In genomic region chr6:160750276-160750689, GRCh38 we compare ENCODE assay signal across 8 cellular contexts. TPM values are rescaled to one million over a fixed set of nuclear protein-coding genes. Genes with fewer than 3 reads are reported as not detected.
A peak's percentile ranks its signal among the peaks of the same experiment; 100 is the strongest.
DNase-seq lines count a peak whose midpoint lies in the region; ATAC-seq and TF ChIP-seq lines count a peak whose summit lies in the region.

No MANE protein-coding gene starts in this region.

- H3K4me1 ChIP-seq in BE2C (no peaks in the 10 kb centered on the region), uterus (no peaks in the 10 kb centered on the region), gastrocnemius medialis (no peaks in the 10 kb centered on the region)

- H3K27ac Mint-ChIP-seq in activated B cell treated with CpG ODN at 0.5 μM for 24 hours (no peak overlapping the region), type B pancreatic cell (no peak overlapping the region)

- ATAC-seq in GM18909 (IDR thresholded peaks at IDR 0.05; ENCODE audit: poor library complexity, unreplicated experiment) (peak; percentile 92), HG03135 (IDR thresholded peaks at IDR 0.05; ENCODE audit: unreplicated experiment) (peak; percentile 75), activated B cell treated with CpG ODN at 0.5 μM for 24 hours (ENCODE audit: low read depth) (peak; percentile 57), gastrocnemius medialis (no peak)

- H3K9me3 Mint-ChIP-seq in activated B cell treated with CpG ODN at 0.5 μM for 24 hours = no peaks in the 10 kb centered on the region
- H3K9me3 Mint-ChIP-seq in type B pancreatic cell = no peaks in the 10 kb centered on the region

- intact Hi-C loops in activated B cell treated with CpG ODN at 0.5 μM for 24 hours (cut with micrococcal nuclease) (loop anchor here (1.0 to 2.0 kb wide), 2 partner anchors 17 to 624 kb away; no protein-coding TSS in a partner anchor), uterus (cut with DNase I; ENCODE audit: low total_unique reads) (no loop called here), gastrocnemius medialis (cut with DNase I; ENCODE audit: low total_unique reads) (no loop called here)

- TF ChIP-seq POLR2A in uterus (IDR thresholded peaks at IDR 0.05) = no peak
- no peak for TF ChIP-seq POLR2A in gastrocnemius medialis (IDR thresholded peaks at IDR 0.05)

- H3K27me3 ChIP-seq in BE2C (no peaks in the 10 kb centered on the region), uterus (no peaks in the 10 kb centered on the region), gastrocnemius medialis (no peaks in the 10 kb centered on the region)

- no peak overlapping the region for H3K4me3 Mint-ChIP-seq in activated B cell treated with CpG ODN at 0.5 μM for 24 hours
- H3K4me3 Mint-ChIP-seq in type B pancreatic cell = no peak overlapping the region

- in situ Hi-C loops in gastrocnemius medialis (cut with MboI; ENCODE audit: low sequenced_read_pairs in 4 of 4) = no loop called here

- peak; percentile 47 for TF ChIP-seq CTCF in BE2C (IDR thresholded peaks at IDR 0.05; ENCODE audit: low read depth, low read length)
- no peak for TF ChIP-seq CTCF in activated B cell treated with CpG ODN at 0.5 μM for 24 hours (IDR thresholded peaks at IDR 0.05)
- peak; percentile 60 for TF ChIP-seq CTCF in type B pancreatic cell (conservative IDR thresholded peaks at IDR 0.05)
- peak in 2 of 4 experiments; percentile 6 to 17 for TF ChIP-seq CTCF in uterus (IDR thresholded peaks at IDR 0.05)
- no peak for TF ChIP-seq CTCF in gastrocnemius medialis (IDR thresholded peaks at IDR 0.05 in 4 of 5, conservative IDR thresholded peaks at IDR 0.05 in 1 of 5)

- CTCF ChIA-PET in activated B cell treated with CpG ODN at 0.5 μM for 24 hours (lab: Charles Lee) = interaction anchor here (1.2 to 2.4 kb wide), 2 partner anchors 621 to 623 kb away, joined by 4 to 12 read pairs; no protein-coding TSS in a partner anchor

- POLR2A ChIA-PET in activated B cell treated with CpG ODN at 0.5 μM for 24 hours (lab: Charles Lee) = no interaction called here

- H3K4me1 Mint-ChIP-seq in activated B cell treated with CpG ODN at 0.5 μM for 24 hours (no peaks in the 10 kb centered on the region), type B pancreatic cell (ENCODE audit: unreplicated experiment) (no peaks in the 10 kb centered on the region)

- H3K27me3 Mint-ChIP-seq in activated B cell treated with CpG ODN at 0.5 μM for 24 hours = peaks cover 18% of the 10 kb centered on the region
- H3K27me3 Mint-ChIP-seq in type B pancreatic cell = no peaks in the 10 kb centered on the region

- H3K4me3 ChIP-seq in BE2C (ENCODE audit: low read depth, low read length) (no peak overlapping the region), uterus (no peak overlapping the region), gastrocnemius medialis (no peak overlapping the region)

- no peaks in the 10 kb centered on the region for H3K9me3 ChIP-seq in BE2C
- no peaks in the 10 kb centered on the region for H3K9me3 ChIP-seq in uterus
- no peaks in the 10 kb centered on the region for H3K9me3 ChIP-seq in gastrocnemius medialis

- H3K36me3 ChIP-seq in BE2C (no peaks in the 10 kb centered on the region), uterus (no peaks in the 10 kb centered on the region), gastrocnemius medialis (no peaks in the 10 kb centered on the region)

- H3K36me3 Mint-ChIP-seq in activated B cell treated with CpG ODN at 0.5 μM for 24 hours (ENCODE audit: low read depth) (no peaks in the 10 kb centered on the region), type B pancreatic cell (no peaks in the 10 kb centered on the region)

- DNase-seq in BE2C (no peak), activated B cell treated with CpG ODN at 0.5 μM for 24 hours (no peak), type B pancreatic cell (ENCODE audit: extremely low spot score, unreplicated experiment) (no peak), uterus (no peak), gastrocnemius medialis (no peak), mesenteric fat pad (ENCODE audit: low spot score) (no peak)

- H3K27ac ChIP-seq in uterus (no peak overlapping the region), gastrocnemius medialis (no peak overlapping the region)

RNA-seq across cellular contexts. Expression of gene PLG, which starts 48.2 kb away (rescaled TPM):
- not detected for polyA plus RNA-seq in BE2C (2012; ENCODE audit: insufficient read depth, insufficient read length, low read depth)
- 0.27 and 0.31 TPM in 2 replicates for total RNA-seq in activated B cell treated with CpG ODN at 0.5 μM for 24 hours
- total RNA-seq in type B pancreatic cell (ENCODE audit: low replicate concordance) = 0.46 and 0.59 TPM in 2 replicates
- total RNA-seq in uterus = not detected
- 1 to 10 TPM in 2 of 4 donors, not detected in 2; 1.1 to 2.4 TPM for total RNA-seq in gastrocnemius medialis
- total RNA-seq in mesenteric fat pad = not detected

Comparison
In these comparisons a context has a peak if more than half of its experiments do, and no peak if none do; other contexts are left out.
1. CTCF ChIP-seq: peak in BE2C (single experiment) and type B pancreatic cell (single experiment); none in activated B cell treated with CpG ODN at 0.5 μM for 24 hours (single experiment) and gastrocnemius medialis (0 of 5).
2. ATAC-seq: peak in GM18909 (single experiment), HG03135 (single experiment) and activated B cell treated with CpG ODN at 0.5 μM for 24 hours (single experiment); none in gastrocnemius medialis (0 of 2).